16 cellular contexts compared by ENCODE assay signal in genomic region chr9:16532681-16533450, GRCh38.
DNase-seq lines count a peak whose midpoint lies in the region; ATAC-seq and TF ChIP-seq lines count a peak whose summit lies in the region.
"Had no signal": no experiment of that assay in that cellular context is flagged by ENCODE, and none has a peak within 500 bp of the region (broad histone marks: within the 10 kb centered on the region; RNA-seq: fewer than 3 reads in every experiment).

No MANE protein-coding gene starts in this region.

- no peak for ATAC-seq in activated CD8-positive, alpha-beta T cell treated with anti-CD3 and anti-CD28 coated beads for 36 hours
- ATAC-seq in HG02970 (IDR thresholded peaks at IDR 0.05; ENCODE audit: low FRiP score, unreplicated experiment), result no peak

- H3K4me3 ChIP-seq in AG10803 (ENCODE audit: low read length) (no peak overlapping the region), cardiac fibroblast (replicated peaks in 1 of 2; ENCODE audit: low read depth in 2 of 2, low read length in 2 of 2) (no peak overlapping the region)
- H3K4me3 ChIP-seq: BLaER1 treated with 17β-estradiol and CSF1 and Interleukin-3, amounts not matched to agents 10 nM and 100 nM; prostate gland had no signal

- no peak overlapping the region for H3K27ac Mint-ChIP-seq in activated CD8-positive, alpha-beta T cell treated with anti-CD3 and anti-CD28 coated beads for 36 hours
- no peak overlapping the region for H3K27ac Mint-ChIP-seq in activated naive CD4-positive, alpha-beta T cell treated with anti-CD3 and anti-CD28 coated beads, Interleukin-2, amount 10 ng/mL, durations not matched to agents 7 days and 5 days
- H3K27ac Mint-ChIP-seq: stimulated activated naive CD8-positive, alpha-beta T cell treated with anti-CD3 and anti-CD28 coated beads, Interleukin-15, Interleukin-2, amounts not matched to agents 100 ng/mL and 50 ng/mL, for 24 hours had no signal

- no peaks in the 10 kb centered on the region for H3K9me3 Mint-ChIP-seq in activated CD8-positive, alpha-beta T cell treated with anti-CD3 and anti-CD28 coated beads for 36 hours
- no peaks in the 10 kb centered on the region for H3K9me3 Mint-ChIP-seq in activated naive CD4-positive, alpha-beta T cell treated with anti-CD3 and anti-CD28 coated beads, Interleukin-2, amount 10 ng/mL, durations not matched to agents 7 days and 5 days
- H3K9me3 Mint-ChIP-seq: stimulated activated naive CD8-positive, alpha-beta T cell treated with anti-CD3 and anti-CD28 coated beads, Interleukin-15, Interleukin-2, amounts not matched to agents 100 ng/mL and 50 ng/mL, for 24 hours had no signal

- intact Hi-C loops in activated CD8-positive, alpha-beta T cell treated with anti-CD3 and anti-CD28 coated beads for 36 hours (cut with micrococcal nuclease), result no loop called here

- POLR2A ChIA-PET in activated CD8-positive, alpha-beta T cell treated with anti-CD3 and anti-CD28 coated beads for 36 hours (lab: Charles Lee), result no interaction called here

- H3K4me3 Mint-ChIP-seq in activated CD8-positive, alpha-beta T cell treated with anti-CD3 and anti-CD28 coated beads for 36 hours, result no peak overlapping the region
- H3K4me3 Mint-ChIP-seq in activated naive CD4-positive, alpha-beta T cell treated with anti-CD3 and anti-CD28 coated beads, Interleukin-2, amount 10 ng/mL, durations not matched to agents 7 days and 5 days, result no peak overlapping the region
- H3K4me3 Mint-ChIP-seq: stimulated activated naive CD8-positive, alpha-beta T cell treated with anti-CD3 and anti-CD28 coated beads, Interleukin-15, Interleukin-2, amounts not matched to agents 100 ng/mL and 50 ng/mL, for 24 hours had no signal

- DNase-seq in AG10803 (ENCODE audit: low read depth) (peak; percentile 62), NCI-H460 (ENCODE audit: extremely low read depth, low read depth) (peak; percentile 24), cardiac fibroblast (ENCODE audit: low read depth in 2 of 2) (peak; percentile 86 to 91), kidney tubule cell (ENCODE audit: low spot score) (peak; percentile 67), NCI-H2107 (lab: John Stamatoyannopoulos, UW) (no peak)
- DNase-seq in activated CD8-positive, alpha-beta T cell treated with anti-CD3 and anti-CD28 coated beads for 36 hours, result no peak
- DNase-seq in activated naive CD4-positive, alpha-beta T cell treated with anti-CD3 and anti-CD28 coated beads, Interleukin-2, amount 10 ng/mL, durations not matched to agents 7 days and 5 days, result no peak
- DNase-seq: activated T-cell treated with anti-CD3 and anti-CD28 coated beads for 4 hours; amniotic stem cell; effector memory CD4-positive, alpha-beta T cell; midbrain; stimulated activated CD4-positive, alpha-beta T cell treated with anti-CD3 and anti-CD28 coated beads, Interleukin-4, amount 100 ng/mL, for 4 hours had no signal

- no peaks in the 10 kb centered on the region for H3K4me1 Mint-ChIP-seq in activated CD8-positive, alpha-beta T cell treated with anti-CD3 and anti-CD28 coated beads for 36 hours (ENCODE audit: low read depth)
- H3K4me1 Mint-ChIP-seq in activated naive CD4-positive, alpha-beta T cell treated with anti-CD3 and anti-CD28 coated beads, Interleukin-2, amount 10 ng/mL, durations not matched to agents 7 days and 5 days, result no peaks in the 10 kb centered on the region

- CTCF ChIA-PET in activated CD8-positive, alpha-beta T cell treated with anti-CD3 and anti-CD28 coated beads for 36 hours (lab: Charles Lee), result no interaction called here
- CTCF ChIA-PET in activated naive CD4-positive, alpha-beta T cell treated with anti-CD3 and anti-CD28 coated beads, Interleukin-2, amount 10 ng/mL, durations not matched to agents 7 days and 5 days (lab: Charles Lee), result no interaction called here

- no peaks in the 10 kb centered on the region for H3K27me3 Mint-ChIP-seq in activated CD8-positive, alpha-beta T cell treated with anti-CD3 and anti-CD28 coated beads for 36 hours
- H3K27me3 Mint-ChIP-seq in activated naive CD4-positive, alpha-beta T cell treated with anti-CD3 and anti-CD28 coated beads, Interleukin-2, amount 10 ng/mL, durations not matched to agents 7 days and 5 days, result no peaks in the 10 kb centered on the region
- H3K27me3 Mint-ChIP-seq: stimulated activated naive CD8-positive, alpha-beta T cell treated with anti-CD3 and anti-CD28 coated beads, Interleukin-15, Interleukin-2, amounts not matched to agents 100 ng/mL and 50 ng/mL, for 24 hours had no signal

- H3K36me3 Mint-ChIP-seq in activated CD8-positive, alpha-beta T cell treated with anti-CD3 and anti-CD28 coated beads for 36 hours (ENCODE audit: low read depth), result no peaks in the 10 kb centered on the region
- H3K36me3 Mint-ChIP-seq in activated naive CD4-positive, alpha-beta T cell treated with anti-CD3 and anti-CD28 coated beads, Interleukin-2, amount 10 ng/mL, durations not matched to agents 7 days and 5 days, result no peaks in the 10 kb centered on the region

- TF ChIP-seq CTCF in AG10803 (conservative IDR thresholded peaks at IDR 0.05; ENCODE audit: low read length), result no peak
- TF ChIP-seq CTCF in cardiac fibroblast (IDR thresholded peaks at IDR 0.05; ENCODE audit: low read depth, low read length), result no peak
- no peak for TF ChIP-seq CTCF in activated CD8-positive, alpha-beta T cell treated with anti-CD3 and anti-CD28 coated beads for 36 hours (IDR thresholded peaks at IDR 0.05)

Comparison
In these comparisons a context has a peak if more than half of its experiments do, and no peak if none do; other contexts are left out.
1. DNase-seq: peak in AG10803 (single experiment), NCI-H460 (single experiment), cardiac fibroblast (2 of 2) and kidney tubule cell (single experiment); none in activated CD8-positive, alpha-beta T cell treated with anti-CD3 and anti-CD28 coated beads for 36 hours (single experiment), NCI-H2107 (single experiment) and activated naive CD4-positive, alpha-beta T cell treated with anti-CD3 and anti-CD28 coated beads, Interleukin-2, amount 10 ng/mL, durations not matched to agents 7 days and 5 days (single experiment).